ENCODE assay signal across 8 cellular contexts in genomic region chr2:218269900-218270720, GRCh38. TPM values are rescaled to one million over a fixed set of nuclear protein-coding genes. Genes with fewer than 3 reads are reported as not detected.
DNase-seq lines count a peak whose midpoint lies in the region; ATAC-seq and TF ChIP-seq lines count a peak whose summit lies in the region.

Gene AAMP, minus strand, starts transcription at chr2:218270137. Its CDS starts 51 bp downstream, at chr2:218270086.
Gene PNKD, plus strand, starts transcription at chr2:218270519. Its CDS starts 17 bp downstream, at chr2:218270536.

- ATAC-seq in HG02870 (IDR thresholded peaks at IDR 0.05; ENCODE audit: unreplicated experiment) (peak; percentile 86), heart right ventricle (peak; percentile 92 to 96 (median 95)), upper lobe of left lung (ENCODE audit: low FRiP score in 2 of 2) (peak; percentile 95 to 98)

- peak in 3 of 4 donors; percentile 33 to 85 (median 66) for TF ChIP-seq POLR2A in upper lobe of left lung (IDR thresholded peaks at IDR 0.05)

- H3K27ac ChIP-seq in heart right ventricle (peak within 1 kb of the TSS; percentile 62 to 93 (median 88)), upper lobe of left lung (peak within 1 kb of the TSS; percentile 72 to 89 (median 80))

- TF ChIP-seq EP300 in upper lobe of left lung (IDR thresholded peaks at IDR 0.05), result peak in 1 of 4 donors; percentile 5

- DNase-seq in GM13976 (ENCODE audit: low spot score) (peak; percentile 99), NCI-H146 treated with DMSO at 0.1 percent for 48 hours (lab: John Stamatoyannopoulos, UW; ENCODE audit: unreplicated experiment) (peak; percentile 96), amniotic epithelial cell (ENCODE audit: low read depth) (peak; percentile 99), heart right ventricle (peak; percentile 100), posterior cingulate gyrus (peak; percentile 100), upper lobe of left lung (peak; percentile 98 to 100)

- H3K36me3 ChIP-seq in heart right ventricle (peaks cover 0 to 59% (median 38%) of the 10 kb centered on the region in 9 donors), upper lobe of left lung (peaks cover 16 to 53% (median 41%) of the 10 kb centered on the region in 4 donors)

- intact Hi-C loops in T-helper 1 cell treated with Interleukin-12 subunit alpha and Interleukin-12 subunit beta and Interleukin-4 antibody, amounts not matched to agents 30 ng/mL and 1 ng/mL, for 36 hours (cut with micrococcal nuclease), result loop anchor here (1.0 to 5.0 kb wide), 20 partner anchors 13 to 1858 kb away; partner anchors contain the start of genes ANKZF1, ARPC2, ATG9A and BCS1L
- intact Hi-C loops in heart right ventricle (cut with DNase I) (loop anchor here in 6 of 10 donors (1.0 to 10.0 kb wide), 8 partner anchors 17 to 385 kb away; partner anchors contain the start of genes CTDSP1 (in 6 of the 6), ARPC2 (in 3 of the 6), BCS1L (in 1 of the 6) and TMBIM1 (in 1 of the 6)), posterior cingulate gyrus (cut with DNase I) (loop anchor here (1.0 to 5.0 kb wide), 3 partner anchors 23 to 297 kb away; partner anchors contain the start of genes ARPC2, CNOT9, TMBIM1 and USP37)

- H3K4me1 ChIP-seq in heart right ventricle (peaks cover 17 to 64% (median 47%) of the 10 kb centered on the region in 9 donors), upper lobe of left lung (peaks cover 42 to 61% (median 47%) of the 10 kb centered on the region in 4 donors)

- no peak for TF ChIP-seq CTCF in GM13976 (IDR thresholded peaks at IDR 0.05; ENCODE audit: borderline replicate concordance, control extremely low read depth, extremely low read depth, insufficient read depth, missing control alignments)
- peak in 7 of 9 donors; percentile 4 to 54 (median 44) for TF ChIP-seq CTCF in heart right ventricle (IDR thresholded peaks at IDR 0.05)
- peak in 4 of 6 experiments; percentile 17 to 51 (median 28) for TF ChIP-seq CTCF in upper lobe of left lung (IDR thresholded peaks at IDR 0.05)

- H3K27me3 ChIP-seq in heart right ventricle (no peaks in the 10 kb centered on the region), upper lobe of left lung (no peaks in the 10 kb centered on the region)

- no peaks in the 10 kb centered on the region for H3K9me3 ChIP-seq in heart right ventricle
- H3K9me3 ChIP-seq in upper lobe of left lung, result no peaks in the 10 kb centered on the region

- 0% methylated on average over 63 to 64 of the region's 64 CpGs for WGBS in heart right ventricle, 2 donors
- whole genome bisulfite sequencing in upper lobe of left lung, 2 donors, result 0% methylated on average over 25 to 41 of the region's 64 CpGs

- in situ Hi-C loops in GM13976 (cut with MboI; ENCODE audit: low sequenced_read_pairs, unreplicated experiment), result no loop called here

- H3K4me3 ChIP-seq in heart right ventricle (peak within 1 kb of the TSS; percentile 72 to 97 (median 90)), upper lobe of left lung (peak within 1 kb of the TSS; percentile 69 to 82 (median 75))

RNA-seq across cellular contexts. Expression of gene AAMP, which starts in this region (rescaled TPM):
- 62.0 and 64.1 TPM in 2 replicates for total RNA-seq in T-helper 1 cell treated with Interleukin-12 subunit alpha and Interleukin-12 subunit beta and Interleukin-4 antibody, amounts not matched to agents 30 ng/mL and 1 ng/mL, for 36 hours
- total RNA-seq in heart right ventricle, result 10 to 100 TPM; 45.9 to 65.1 (median 57.5) TPM
- polyA plus RNA-seq in heart right ventricle, result 100 to 1,000 TPM in 1 of 2 donors, 10 to 100 TPM in 1; 33.4 to 116 TPM
- total RNA-seq in upper lobe of left lung, result 100 to 1,000 TPM in 4 of 6 donors, 10 to 100 TPM in 2; 67.1 to 168 (median 118) TPM

RNA-seq across cellular contexts. Expression of gene PNKD, which starts in this region (rescaled TPM):
- 26.9 and 28.8 TPM in 2 replicates for total RNA-seq in T-helper 1 cell treated with Interleukin-12 subunit alpha and Interleukin-12 subunit beta and Interleukin-4 antibody, amounts not matched to agents 30 ng/mL and 1 ng/mL, for 36 hours
- 10 to 100 TPM; 56.9 to 91.1 (median 74.2) TPM for total RNA-seq in heart right ventricle
- 100 to 1,000 TPM in 1 of 2 donors, 10 to 100 TPM in 1; 76.7 to 138 TPM for polyA plus RNA-seq in heart right ventricle
- total RNA-seq in upper lobe of left lung, result 100 to 1,000 TPM in 2 of 6 donors, 10 to 100 TPM in 4; 69.8 to 153 (median 87.2) TPM

Comparison
In these comparisons a context has a peak if more than half of its experiments do, and no peak if none do; other contexts are left out.
1. Peak in every context shown above with its lines: DNase-seq, ATAC-seq, H3K4me3 ChIP-seq and H3K27ac ChIP-seq.